ENCODE assay signal across 8 cellular contexts in the genomic region with DNA sequence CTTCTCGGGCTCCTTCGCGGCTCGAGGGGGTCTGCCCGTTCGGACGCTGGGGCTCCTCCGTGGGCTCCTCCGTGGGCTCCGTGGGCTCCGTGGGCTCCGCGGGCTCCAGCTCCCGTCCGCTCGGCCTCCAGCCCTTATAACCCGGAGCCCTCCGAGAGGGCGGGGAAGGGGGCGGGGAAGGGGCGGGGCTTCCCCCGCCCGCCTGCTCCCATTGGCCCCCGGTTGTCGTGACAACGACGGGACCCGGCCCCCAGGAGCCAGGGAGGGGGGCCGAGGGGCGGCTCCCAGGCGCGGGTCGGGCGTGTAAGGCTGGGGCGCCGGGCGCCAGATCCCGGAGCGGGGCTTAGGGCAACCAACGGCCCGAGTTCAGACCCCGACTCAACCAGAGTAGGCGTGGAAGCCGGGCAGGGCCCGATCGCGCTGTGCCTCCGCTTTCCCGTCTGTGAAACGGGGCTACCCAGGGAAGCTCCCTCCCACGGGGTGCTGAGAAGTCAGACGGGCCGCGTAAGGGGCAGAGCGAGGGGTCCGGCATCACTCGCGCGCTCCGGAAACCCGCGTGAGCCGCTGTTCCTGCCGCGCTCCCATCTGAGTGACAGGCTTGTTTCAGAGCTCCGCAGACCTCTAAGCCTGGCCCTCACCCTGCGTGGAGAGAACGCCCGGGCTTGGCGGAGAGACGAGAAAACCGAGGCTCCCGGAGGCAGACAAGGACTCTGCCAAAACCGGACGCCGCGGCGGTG. TPM values are rescaled to one million over a fixed set of nuclear protein-coding genes. Genes with fewer than 3 reads are reported as not detected.
A peak's percentile ranks its signal among the peaks of the same experiment; 100 is the strongest.
DNase-seq lines count a peak whose midpoint lies in the region; ATAC-seq and TF ChIP-seq lines count a peak whose summit lies in the region.

A gene (minus strand): TSS at position 111 of the 737 bp plus-strand sequence. CDS start 119 bp downstream, outside the sequence.

- peaks cover 16% of the 10 kb centered on the region; the same call in 1 of the 2 replicates for H3K36me3 ChIP-seq in HUES6 (ENCODE audit: control insufficient read depth, insufficient read depth, low read length)
- no peaks in the 10 kb centered on the region for H3K36me3 ChIP-seq in left ventricle myocardium inferior
- H3K36me3 ChIP-seq in transverse colon: no peaks in the 10 kb centered on the region

- TF ChIP-seq CTCF in left ventricle myocardium inferior (IDR thresholded peaks at IDR 0.05; ENCODE audit: borderline replicate concordance) (no peak), progenitor cell of endocrine pancreas (IDR thresholded peaks at IDR 0.05; ENCODE audit: unreplicated experiment) (no peak), transverse colon (IDR thresholded peaks at IDR 0.05) (no peak)

- peak within 1 kb of the TSS; percentile 72 for H3K4me3 Mint-ChIP-seq in T-helper 2 cell treated with Interferon-gamma antibody and Interleukin-4, amounts not matched to agents 5 μg/mL and 100 μg/mL, for 36 hours
- H3K4me3 Mint-ChIP-seq in progenitor cell of endocrine pancreas (ENCODE audit: low read depth): peak within 1 kb of the TSS; percentile 70

- peaks cover 2% of the 10 kb centered on the region for H3K4me1 Mint-ChIP-seq in T-helper 2 cell treated with Interferon-gamma antibody and Interleukin-4, amounts not matched to agents 5 μg/mL and 100 μg/mL, for 36 hours (ENCODE audit: low read depth)
- H3K4me1 Mint-ChIP-seq in progenitor cell of endocrine pancreas (ENCODE audit: low read depth): peaks cover 7% of the 10 kb centered on the region

- H3K27ac ChIP-seq in HUES6 (ENCODE audit: low read depth, low read length) (peak within 1 kb of the TSS; percentile 72; the same call in 1 of the 2 replicates), left ventricle myocardium inferior (replicated peaks) (peak within 1 kb of the TSS; percentile 75), transverse colon (peak within 1 kb of the TSS; percentile 53 to 80 (median 76))

- H3K27ac Mint-ChIP-seq in T-helper 2 cell treated with Interferon-gamma antibody and Interleukin-4, amounts not matched to agents 5 μg/mL and 100 μg/mL, for 36 hours: no peak within 1 kb of the TSS
- H3K27ac Mint-ChIP-seq in progenitor cell of endocrine pancreas: peak within 1 kb of the TSS; percentile 24

- H3K27me3 ChIP-seq in HUES6 (ENCODE audit: control insufficient read depth, insufficient read depth, low read length) (peaks cover 29% of the 10 kb centered on the region), left ventricle myocardium inferior (ENCODE audit: low read depth) (peaks cover 66% of the 10 kb centered on the region), transverse colon (peaks cover 58% of the 10 kb centered on the region)

- 0 out of 2 replicates have a peak, but pooled peaks cover under 1% of the 10 kb centered on the region for H3K9me3 ChIP-seq in HUES6 (ENCODE audit: control insufficient read depth, insufficient read depth, low read depth, low read length)
- H3K9me3 ChIP-seq in left ventricle myocardium inferior (replicated peaks): no peaks in the 10 kb centered on the region
- no peaks in the 10 kb centered on the region for H3K9me3 ChIP-seq in transverse colon

- no peaks in the 10 kb centered on the region for H3K9me3 Mint-ChIP-seq in T-helper 2 cell treated with Interferon-gamma antibody and Interleukin-4, amounts not matched to agents 5 μg/mL and 100 μg/mL, for 36 hours
- no peaks in the 10 kb centered on the region for H3K9me3 Mint-ChIP-seq in progenitor cell of endocrine pancreas (ENCODE audit: low read depth)

- H3K27me3 Mint-ChIP-seq in T-helper 2 cell treated with Interferon-gamma antibody and Interleukin-4, amounts not matched to agents 5 μg/mL and 100 μg/mL, for 36 hours (ENCODE audit: low read depth): peaks cover 61% of the 10 kb centered on the region
- peaks cover 68% of the 10 kb centered on the region for H3K27me3 Mint-ChIP-seq in progenitor cell of endocrine pancreas

- DNase-seq in AG20443 (ENCODE audit: low spot score) (peak; percentile 99), amniotic stem cell (lab: John Stamatoyannopoulos, UW) (peak; percentile 38), left ventricle myocardium inferior (peak; percentile 82), progenitor cell of endocrine pancreas (ENCODE audit: low spot score, unreplicated experiment) (peak; percentile 59), transverse colon (peak; percentile 74)
- DNase-seq in T-helper 2 cell treated with Interferon-gamma antibody and Interleukin-4, amounts not matched to agents 5 μg/mL and 100 μg/mL, for 36 hours (ENCODE audit: low spot score): peak; percentile 63

- H3K9ac ChIP-seq in HUES6 (ENCODE audit: low read length): peak within 1 kb of the TSS; percentile 86

- H3K4me3 ChIP-seq in HUES6 (ENCODE audit: low read depth, low read length) (peak within 1 kb of the TSS; percentile 92), left ventricle myocardium inferior (peak within 1 kb of the TSS; percentile 76), transverse colon (peak within 1 kb of the TSS; percentile 46 to 58 (median 52))

- in situ Hi-C loops in transverse colon (cut with MboI; ENCODE audit: low pct_ligation_motif_present in 1 of 4, low pct_unique_long_range_greater_than_20kb in 1 of 4, low sequenced_read_pairs in 3 of 4): no loop called here

- no peak for TF ChIP-seq EP300 in transverse colon (IDR thresholded peaks at IDR 0.05; ENCODE audit: low read depth)

- no peak for TF ChIP-seq POLR2A in transverse colon (IDR thresholded peaks at IDR 0.05)

- H3K4me1 ChIP-seq in HUES6 (ENCODE audit: control insufficient read depth, insufficient read depth, low read length): peaks cover 36% of the 10 kb centered on the region
- peaks cover 41% of the 10 kb centered on the region for H3K4me1 ChIP-seq in left ventricle myocardium inferior
- H3K4me1 ChIP-seq in transverse colon: peaks cover 8 to 22% (median 16%) of the 10 kb centered on the region in 4 donors

- peak; percentile 76 for ATAC-seq in GM19463 (IDR thresholded peaks at IDR 0.05; ENCODE audit: unreplicated experiment)

- WGBS in transverse colon (ENCODE audit: low coverage in 1 of 2), 2 donors: 2% methylated on average over 67 of the region's 78 CpGs; no CpG with 5 or more reads in 1 of the 2 donors

- intact Hi-C loops in left ventricle myocardium inferior (cut with micrococcal nuclease) (no loop called here), transverse colon (cut with DNase I; ENCODE audit: low total_unique reads) (no loop called here)

- no peaks in the 10 kb centered on the region for H3K36me3 Mint-ChIP-seq in T-helper 2 cell treated with Interferon-gamma antibody and Interleukin-4, amounts not matched to agents 5 μg/mL and 100 μg/mL, for 36 hours (ENCODE audit: low read depth)
- H3K36me3 Mint-ChIP-seq in progenitor cell of endocrine pancreas (ENCODE audit: insufficient read depth): no peaks in the 10 kb centered on the region

RNA-seq across cellular contexts. Expression of the gene that starts here (rescaled TPM):
- total RNA-seq in left ventricle myocardium inferior (8.4 TPM), progenitor cell of endocrine pancreas (1.7 and 2.7 TPM in 2 replicates), transverse colon (10 to 100 TPM in 2 of 4 donors, 1 to 10 TPM in 2; 5.9 to 47.4 (median 11.2) TPM)

Comparison
In these comparisons a context has a peak if more than half of its experiments do, and no peak if none do; other contexts are left out.
1. Peak in every context shown above with its lines: DNase-seq, ATAC-seq, H3K4me3 ChIP-seq and H3K27ac ChIP-seq.
2. DNase-seq: peak in every context shown above with its lines; median percentile 99 in AG20443; 82 in left ventricle myocardium inferior; 74 in transverse colon; 63 in T-helper 2 cell treated with Interferon-gamma antibody and Interleukin-4, amounts not matched to agents 5 μg/mL and 100 μg/mL, for 36 hours; 59 in progenitor cell of endocrine pancreas; 38 in amniotic stem cell.